In the genomic region with DNA sequence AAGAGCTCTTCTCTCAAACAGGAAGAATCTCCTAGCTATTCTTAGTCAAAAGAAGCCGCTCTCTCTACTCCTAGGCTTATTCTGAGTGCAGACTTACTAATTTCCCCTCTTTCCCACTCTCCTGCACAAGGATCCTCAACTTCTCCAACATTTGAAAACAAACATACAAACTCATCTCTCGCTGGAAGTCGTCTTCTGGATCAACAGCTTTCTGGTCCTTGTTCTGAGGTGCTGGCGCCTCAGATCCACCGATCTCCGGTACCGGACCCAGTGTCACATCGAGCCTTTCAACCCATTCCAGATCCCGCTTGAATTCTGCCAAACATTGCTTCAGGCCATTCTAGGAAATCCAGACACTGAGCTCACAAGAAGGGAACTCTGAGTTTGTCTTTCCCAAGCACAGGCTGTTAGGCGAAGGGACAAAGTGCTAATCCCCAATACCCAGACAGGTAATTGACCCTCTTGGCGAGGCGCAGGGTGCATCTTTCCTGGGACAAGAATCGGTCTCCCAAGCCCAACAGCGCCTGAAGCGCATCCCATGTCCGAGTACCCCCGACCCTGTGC, we compare ENCODE assay signal across 1 cellular context.
TF ChIP-seq lines count a peak whose summit lies in the region.

No MANE protein-coding gene starts in this region.

TF ChIP-seq in K562, 482 proteins besides CTCF, POLR2A, EP300 and RAD21:
- TF ChIP-seq NCOA2 (IDR thresholded peaks at IDR 0.05; ENCODE audit: partially characterized antibody in 2 of 2) (no peak), ZBTB17 (CRISPR knock-in tag; IDR thresholded peaks at IDR 0.05) (0 out of 2 replicates have a peak, but pooled peaks have one; percentile 4), ZNF311 (CRISPR knock-in tag; IDR thresholded peaks at IDR 0.05) (no peak), TBP (optimal IDR thresholded peaks at IDR 0.05; ENCODE audit: low read depth, low read length) (no peak), ZBTB1 (CRISPR knock-in tag; IDR thresholded peaks at IDR 0.05; ENCODE audit: borderline replicate concordance, low read depth) (0 out of 2 replicates have a peak, but pooled peaks have one; percentile 9), TOE1 (IDR thresholded peaks at IDR 0.05; ENCODE audit: borderline replicate concordance) (no peak), TOE1 (CRISPR knock-in tag; IDR thresholded peaks at IDR 0.05; ENCODE audit: borderline replicate concordance, low read depth) (no peak), TRIM25 (IDR thresholded peaks at IDR 0.05; ENCODE audit: borderline replicate concordance) (0 out of 2 replicates have a peak, but pooled peaks have one; percentile 17), NR4A1 (CRISPR knock-in tag; IDR thresholded peaks at IDR 0.05) (no peak), NR4A1 (tag; IDR thresholded peaks at IDR 0.05) (no peak), ZNF140 (CRISPR knock-in tag; IDR thresholded peaks at IDR 0.05) (no peak), BACH1 (tag; IDR thresholded peaks at IDR 0.05) (no peak), ZNF3 (CRISPR knock-in tag; IDR thresholded peaks at IDR 0.05) (no peak), RBM39 (optimal IDR thresholded peaks at IDR 0.05; ENCODE audit: low read depth, low read length) (no peak), FOXA3 (CRISPR knock-in tag; conservative IDR thresholded peaks at IDR 0.05 in 1 of 2, IDR thresholded peaks at IDR 0.05 in 1 of 2) (0 out of 4 replicates have a peak, but pooled peaks of 1 of the 2 experiments have one; percentile 52), ARID1B (IDR thresholded peaks at IDR 0.05) (no peak), CREB3L1 (IDR thresholded peaks at IDR 0.05; ENCODE audit: borderline replicate concordance, low read depth) (no peak), ATF2 (CRISPR knock-in tag; IDR thresholded peaks at IDR 0.05) (no peak), NCOR1 (IDR thresholded peaks at IDR 0.05) (no peak), SIX5 (IDR thresholded peaks at IDR 0.05; ENCODE audit: borderline replicate concordance in 1 of 2, insufficient read depth in 1 of 2, low read depth in 1 of 2, low read length in 2 of 2) (no peak), SETDB1 (IDR thresholded peaks at IDR 0.05; ENCODE audit: low read length) (no peak), PML (IDR thresholded peaks at IDR 0.05; ENCODE audit: low read length) (no peak), HDAC3 (IDR thresholded peaks at IDR 0.05; ENCODE audit: borderline replicate concordance, partially characterized antibody) (no peak), ID3 (CRISPR knock-in tag; IDR thresholded peaks at IDR 0.05) (no peak), ID3 (tag; IDR thresholded peaks at IDR 0.05) (no peak), ZNF780A (CRISPR knock-in tag; IDR thresholded peaks at IDR 0.05) (no peak), ZKSCAN1 (IDR thresholded peaks at IDR 0.05; ENCODE audit: low read depth, low read length) (no peak; the same call in 1 of the 2 replicates), CBX3 (IDR thresholded peaks at IDR 0.05; ENCODE audit: borderline replicate concordance in 1 of 2, low read length in 2 of 2) (no peak), RBFOX2 (IDR thresholded peaks at IDR 0.05; ENCODE audit: low read depth, low read length) (no peak), MYC (IDR thresholded peaks at IDR 0.05; ENCODE audit: low read depth, low read length) (no peak), MYC (CRISPR knock-in tag; IDR thresholded peaks at IDR 0.05; ENCODE audit: borderline replicate concordance, low read depth) (no peak), KAT7 (CRISPR knock-in tag; IDR thresholded peaks at IDR 0.05; ENCODE audit: borderline replicate concordance) (0 out of 2 replicates have a peak, but pooled peaks have one; percentile 52), CCNT2 (IDR thresholded peaks at IDR 0.05; ENCODE audit: borderline replicate concordance, extremely low read depth, insufficient read length, low read depth, low read length) (no peak), HNRNPK (IDR thresholded peaks at IDR 0.05; ENCODE audit: low read depth, low read length, poor library complexity, severe bottlenecking) (no peak), FOXA1 (IDR thresholded peaks at IDR 0.05; ENCODE audit: borderline replicate concordance) (no peak), NRF1 (conservative IDR thresholded peaks at IDR 0.05 in 1 of 2, IDR thresholded peaks at IDR 0.05 in 1 of 2) (no peak), CBFB (CRISPR knock-in tag; IDR thresholded peaks at IDR 0.05) (peak; percentile 23; the same call in 1 of the 2 replicates), ADNP (tag; IDR thresholded peaks at IDR 0.05) (no peak), PRMT5 (CRISPR knock-in tag; IDR thresholded peaks at IDR 0.05) (no peak), SMARCC2 (IDR thresholded peaks at IDR 0.05; ENCODE audit: low read depth) (no peak), SRF (CRISPR knock-in tag; IDR thresholded peaks at IDR 0.05) (no peak)
- TF ChIP-seq, protein P1, sequence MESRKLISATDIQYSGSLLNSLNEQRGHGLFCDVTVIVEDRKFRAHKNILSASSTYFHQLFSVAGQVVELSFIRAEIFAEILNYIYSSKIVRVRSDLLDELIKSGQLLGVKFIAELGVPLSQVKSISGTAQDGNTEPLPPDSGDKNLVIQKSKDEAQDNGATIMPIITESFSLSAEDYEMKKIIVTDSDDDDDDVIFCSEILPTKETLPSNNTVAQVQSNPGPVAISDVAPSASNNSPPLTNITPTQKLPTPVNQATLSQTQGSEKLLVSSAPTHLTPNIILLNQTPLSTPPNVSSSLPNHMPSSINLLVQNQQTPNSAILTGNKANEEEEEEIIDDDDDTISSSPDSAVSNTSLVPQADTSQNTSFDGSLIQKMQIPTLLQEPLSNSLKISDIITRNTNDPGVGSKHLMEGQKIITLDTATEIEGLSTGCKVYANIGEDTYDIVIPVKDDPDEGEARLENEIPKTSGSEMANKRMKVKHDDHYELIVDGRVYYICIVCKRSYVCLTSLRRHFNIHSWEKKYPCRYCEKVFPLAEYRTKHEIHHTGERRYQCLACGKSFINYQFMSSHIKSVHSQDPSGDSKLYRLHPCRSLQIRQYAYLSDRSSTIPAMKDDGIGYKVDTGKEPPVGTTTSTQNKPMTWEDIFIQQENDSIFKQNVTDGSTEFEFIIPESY (CRISPR knock-in tag; IDR thresholded peaks at IDR 0.05), result no peak
- TF ChIP-seq, protein P2, sequence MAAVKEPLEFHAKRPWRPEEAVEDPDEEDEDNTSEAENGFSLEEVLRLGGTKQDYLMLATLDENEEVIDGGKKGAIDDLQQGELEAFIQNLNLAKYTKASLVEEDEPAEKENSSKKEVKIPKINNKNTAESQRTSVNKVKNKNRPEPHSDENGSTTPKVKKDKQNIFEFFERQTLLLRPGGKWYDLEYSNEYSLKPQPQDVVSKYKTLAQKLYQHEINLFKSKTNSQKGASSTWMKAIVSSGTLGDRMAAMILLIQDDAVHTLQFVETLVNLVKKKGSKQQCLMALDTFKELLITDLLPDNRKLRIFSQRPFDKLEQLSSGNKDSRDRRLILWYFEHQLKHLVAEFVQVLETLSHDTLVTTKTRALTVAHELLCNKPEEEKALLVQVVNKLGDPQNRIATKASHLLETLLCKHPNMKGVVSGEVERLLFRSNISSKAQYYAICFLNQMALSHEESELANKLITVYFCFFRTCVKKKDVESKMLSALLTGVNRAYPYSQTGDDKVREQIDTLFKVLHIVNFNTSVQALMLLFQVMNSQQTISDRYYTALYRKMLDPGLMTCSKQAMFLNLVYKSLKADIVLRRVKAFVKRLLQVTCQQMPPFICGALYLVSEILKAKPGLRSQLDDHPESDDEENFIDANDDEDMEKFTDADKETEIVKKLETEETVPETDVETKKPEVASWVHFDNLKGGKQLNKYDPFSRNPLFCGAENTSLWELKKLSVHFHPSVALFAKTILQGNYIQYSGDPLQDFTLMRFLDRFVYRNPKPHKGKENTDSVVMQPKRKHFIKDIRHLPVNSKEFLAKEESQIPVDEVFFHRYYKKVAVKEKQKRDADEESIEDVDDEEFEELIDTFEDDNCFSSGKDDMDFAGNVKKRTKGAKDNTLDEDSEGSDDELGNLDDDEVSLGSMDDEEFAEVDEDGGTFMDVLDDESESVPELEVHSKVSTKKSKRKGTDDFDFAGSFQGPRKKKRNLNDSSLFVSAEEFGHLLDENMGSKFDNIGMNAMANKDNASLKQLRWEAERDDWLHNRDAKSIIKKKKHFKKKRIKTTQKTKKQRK (IDR thresholded peaks at IDR 0.05; ENCODE audit: borderline replicate concordance, low read depth, low read length), result no peak
- TF ChIP-seq, protein P3, sequence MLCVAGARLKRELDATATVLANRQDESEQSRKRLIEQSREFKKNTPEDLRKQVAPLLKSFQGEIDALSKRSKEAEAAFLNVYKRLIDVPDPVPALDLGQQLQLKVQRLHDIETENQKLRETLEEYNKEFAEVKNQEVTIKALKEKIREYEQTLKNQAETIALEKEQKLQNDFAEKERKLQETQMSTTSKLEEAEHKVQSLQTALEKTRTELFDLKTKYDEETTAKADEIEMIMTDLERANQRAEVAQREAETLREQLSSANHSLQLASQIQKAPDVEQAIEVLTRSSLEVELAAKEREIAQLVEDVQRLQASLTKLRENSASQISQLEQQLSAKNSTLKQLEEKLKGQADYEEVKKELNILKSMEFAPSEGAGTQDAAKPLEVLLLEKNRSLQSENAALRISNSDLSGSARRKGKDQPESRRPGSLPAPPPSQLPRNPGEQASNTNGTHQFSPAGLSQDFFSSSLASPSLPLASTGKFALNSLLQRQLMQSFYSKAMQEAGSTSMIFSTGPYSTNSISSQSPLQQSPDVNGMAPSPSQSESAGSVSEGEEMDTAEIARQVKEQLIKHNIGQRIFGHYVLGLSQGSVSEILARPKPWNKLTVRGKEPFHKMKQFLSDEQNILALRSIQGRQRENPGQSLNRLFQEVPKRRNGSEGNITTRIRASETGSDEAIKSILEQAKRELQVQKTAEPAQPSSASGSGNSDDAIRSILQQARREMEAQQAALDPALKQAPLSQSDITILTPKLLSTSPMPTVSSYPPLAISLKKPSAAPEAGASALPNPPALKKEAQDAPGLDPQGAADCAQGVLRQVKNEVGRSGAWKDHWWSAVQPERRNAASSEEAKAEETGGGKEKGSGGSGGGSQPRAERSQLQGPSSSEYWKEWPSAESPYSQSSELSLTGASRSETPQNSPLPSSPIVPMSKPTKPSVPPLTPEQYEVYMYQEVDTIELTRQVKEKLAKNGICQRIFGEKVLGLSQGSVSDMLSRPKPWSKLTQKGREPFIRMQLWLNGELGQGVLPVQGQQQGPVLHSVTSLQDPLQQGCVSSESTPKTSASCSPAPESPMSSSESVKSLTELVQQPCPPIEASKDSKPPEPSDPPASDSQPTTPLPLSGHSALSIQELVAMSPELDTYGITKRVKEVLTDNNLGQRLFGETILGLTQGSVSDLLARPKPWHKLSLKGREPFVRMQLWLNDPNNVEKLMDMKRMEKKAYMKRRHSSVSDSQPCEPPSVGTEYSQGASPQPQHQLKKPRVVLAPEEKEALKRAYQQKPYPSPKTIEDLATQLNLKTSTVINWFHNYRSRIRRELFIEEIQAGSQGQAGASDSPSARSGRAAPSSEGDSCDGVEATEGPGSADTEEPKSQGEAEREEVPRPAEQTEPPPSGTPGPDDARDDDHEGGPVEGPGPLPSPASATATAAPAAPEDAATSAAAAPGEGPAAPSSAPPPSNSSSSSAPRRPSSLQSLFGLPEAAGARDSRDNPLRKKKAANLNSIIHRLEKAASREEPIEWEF (CRISPR knock-in tag; IDR thresholded peaks at IDR 0.05), result no peak
